Comparison of ENCODE assay signal across 16 cellular contexts in the genomic region with DNA sequence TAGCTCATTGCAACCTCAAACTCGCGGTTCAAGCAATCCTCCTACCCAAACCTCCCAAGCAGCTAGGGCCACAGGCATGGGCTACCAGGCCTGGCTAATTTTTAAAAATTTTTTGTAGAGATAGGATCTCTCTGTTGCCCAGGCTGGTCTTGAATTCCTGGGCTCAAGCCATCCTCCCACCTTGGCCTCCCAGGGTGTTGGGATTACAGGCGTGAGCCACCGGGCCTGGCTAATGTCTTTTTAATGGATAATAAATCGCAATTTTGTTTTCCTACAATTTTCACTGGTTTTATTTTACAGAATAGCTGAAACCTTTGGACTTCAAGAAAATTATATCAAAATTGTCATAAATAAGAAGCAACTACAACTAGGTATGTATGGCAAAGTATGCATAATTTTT. TPM values are rescaled to one million over a fixed set of nuclear protein-coding genes. Genes with fewer than 3 reads are reported as not detected.
A peak's percentile ranks its signal among the peaks of the same experiment; 100 is the strongest.
DNase-seq lines count a peak whose midpoint lies in the region; ATAC-seq and TF ChIP-seq lines count a peak whose summit lies in the region.
"Had no signal": no experiment of that assay in that cellular context is flagged by ENCODE, and none has a peak within 500 bp of the region (broad histone marks: within the 10 kb centered on the region; RNA-seq: fewer than 3 reads in every experiment).

No MANE protein-coding gene starts in this region.

- no peak for ATAC-seq in activated naive CD4-positive, alpha-beta T cell treated with anti-CD3 and anti-CD28 coated beads, Interleukin-2, amount 50 U/mL, for 72 hours
- no peak for ATAC-seq in GM21529 (IDR thresholded peaks at IDR 0.05; ENCODE audit: unreplicated experiment)
- no peak for ATAC-seq in GM21526 (IDR thresholded peaks at IDR 0.05; ENCODE audit: low FRiP score, unreplicated experiment)
- ATAC-seq: HCT116, K562 had no signal

- H3K27me3 Mint-ChIP-seq in activated CD4-positive, alpha-beta T cell treated with anti-CD3 and anti-CD28 coated beads, Interleukin-2, amount 10 ng/mL, durations not matched to agents 24 days and 14 days = no peaks in the 10 kb centered on the region

- no peaks in the 10 kb centered on the region for H3K9me3 Mint-ChIP-seq in activated CD4-positive, alpha-beta T cell treated with anti-CD3 and anti-CD28 coated beads, Interleukin-2, amount 10 ng/mL, durations not matched to agents 24 days and 14 days
- H3K9me3 Mint-ChIP-seq in activated naive CD4-positive, alpha-beta T cell treated with anti-CD3 and anti-CD28 coated beads, Interleukin-2, amount 50 U/mL, for 72 hours = no peaks in the 10 kb centered on the region
- H3K9me3 Mint-ChIP-seq: endodermal cell had no signal

- peaks cover 68% of the 10 kb centered on the region for H3K36me3 ChIP-seq in neutrophil

- peak overlapping the region; percentile 93 for H3K27ac Mint-ChIP-seq in activated CD4-positive, alpha-beta T cell treated with anti-CD3 and anti-CD28 coated beads, Interleukin-2, amount 10 ng/mL, durations not matched to agents 24 days and 14 days
- peak overlapping the region; percentile 77 to 93 for H3K27ac Mint-ChIP-seq in activated naive CD4-positive, alpha-beta T cell treated with anti-CD3 and anti-CD28 coated beads, Interleukin-2, amount 50 U/mL, for 72 hours
- H3K27ac Mint-ChIP-seq: endodermal cell had no signal

- H3K27me3 ChIP-seq in HL-60 (ENCODE audit: insufficient read depth, poor library complexity, severe bottlenecking) (no peaks in the 10 kb centered on the region), neutrophil (no peaks in the 10 kb centered on the region)
- H3K27me3 ChIP-seq: tibial artery had no signal

- no peak overlapping the region for H3K4me3 Mint-ChIP-seq in activated CD4-positive, alpha-beta T cell treated with anti-CD3 and anti-CD28 coated beads, Interleukin-2, amount 10 ng/mL, durations not matched to agents 24 days and 14 days
- H3K4me3 Mint-ChIP-seq: endodermal cell had no signal

- peaks cover 51% of the 10 kb centered on the region for H3K36me3 Mint-ChIP-seq in activated CD4-positive, alpha-beta T cell treated with anti-CD3 and anti-CD28 coated beads, Interleukin-2, amount 10 ng/mL, durations not matched to agents 24 days and 14 days (ENCODE audit: low read depth)
- H3K36me3 Mint-ChIP-seq in activated naive CD4-positive, alpha-beta T cell treated with anti-CD3 and anti-CD28 coated beads, Interleukin-2, amount 50 U/mL, for 72 hours = peaks cover 7 to 10% of the 10 kb centered on the region in 2 donors

- no peaks in the 10 kb centered on the region for H3K9me3 ChIP-seq in neutrophil
- H3K9me3 ChIP-seq: tibial artery had no signal

- no peak overlapping the region for H3K4me3 ChIP-seq in HL-60 (replicated peaks; ENCODE audit: insufficient read depth, low read length)
- no peak overlapping the region for H3K4me3 ChIP-seq in neutrophil (ENCODE audit: low read depth in 1 of 2, low read length in 1 of 2)
- H3K4me3 ChIP-seq: K562, tibial artery had no signal

- DNase-seq in activated CD4-positive, alpha-beta T cell treated with anti-CD3 and anti-CD28 coated beads, Interleukin-2, amount 10 ng/mL, durations not matched to agents 24 days and 14 days = no peak
- DNase-seq in activated CD4-positive, alpha-beta T cell treated with anti-CD3 and anti-CD28 coated beads, Interleukin-2, amount 50 U/mL, for 48 hours = no peak
- no peak for DNase-seq in HL-60 (ENCODE audit: low read depth in 1 of 2, low spot score in 1 of 2)
- DNase-seq in activated naive CD4-positive, alpha-beta T cell treated with anti-CD3 and anti-CD28 coated beads, Interleukin-2, amount 50 U/mL, for 72 hours (ENCODE audit: low spot score in 2 of 2) = no peak
- no peak for DNase-seq in AG20443 (ENCODE audit: low spot score)
- DNase-seq: endodermal cell, NCI-H1105 treated with DMSO at 0.1 percent for 48 hours, NCI-H2227 treated with DMSO at 0.1 percent for 48 hours, SHP77 treated with DMSO at 0.1 percent for 48 hours, tibial artery had no signal

- H3K4me1 Mint-ChIP-seq in activated CD4-positive, alpha-beta T cell treated with anti-CD3 and anti-CD28 coated beads, Interleukin-2, amount 10 ng/mL, durations not matched to agents 24 days and 14 days = peaks cover 40% of the 10 kb centered on the region
- H3K4me1 Mint-ChIP-seq: endodermal cell had no signal

- H3K4me1 ChIP-seq in neutrophil (ENCODE audit: control insufficient read depth in 1 of 2, insufficient read depth in 1 of 2, low read depth in 1 of 2, low read length in 1 of 2) = peaks cover 37 to 38% of the 10 kb centered on the region in 2 experiments

- H3K27ac ChIP-seq in HL-60 (replicated peaks) (peak overlapping the region; percentile 48), neutrophil (peak overlapping the region; percentile 96)
- H3K27ac ChIP-seq: parathyroid adenoma, tibial artery had no signal

- TF ChIP-seq CTCF in HL-60 (IDR thresholded peaks at IDR 0.05; ENCODE audit: insufficient read depth, low read length) = no peak
- no peak for TF ChIP-seq CTCF in neutrophil (IDR thresholded peaks at IDR 0.05)

- intact Hi-C loops in activated CD4-positive, alpha-beta T cell treated with anti-CD3 and anti-CD28 coated beads, Interleukin-2, amount 10 ng/mL, durations not matched to agents 24 days and 14 days (cut with micrococcal nuclease) = loop anchor here (5.0 kb wide), 2 partner anchors 95 to 165 kb away; partner anchors contain the start of gene RHEB

RNA-seq across cellular contexts. Expression of gene NUB1, which starts 10.9 kb away (rescaled TPM):
- 36.5 and 40.4 TPM in 2 replicates for total RNA-seq in activated CD4-positive, alpha-beta T cell treated with anti-CD3 and anti-CD28 coated beads, Interleukin-2, amount 10 ng/mL, durations not matched to agents 24 days and 14 days
- total RNA-seq in activated naive CD4-positive, alpha-beta T cell treated with anti-CD3 and anti-CD28 coated beads, Interleukin-2, amount 50 U/mL, for 72 hours = 100 to 1,000 TPM in 1 of 2 donors, 10 to 100 TPM in 1; 46.1 to 102 TPM

RNA-seq across cellular contexts. Expression of gene WDR86, which starts 57.3 kb away (rescaled TPM):
- not detected in 2 replicates for total RNA-seq in activated CD4-positive, alpha-beta T cell treated with anti-CD3 and anti-CD28 coated beads, Interleukin-2, amount 10 ng/mL, durations not matched to agents 24 days and 14 days
- not detected for total RNA-seq in activated naive CD4-positive, alpha-beta T cell treated with anti-CD3 and anti-CD28 coated beads, Interleukin-2, amount 50 U/mL, for 72 hours
- total RNA-seq: K562 had no signal
